In genomic region chr4:4446434-4446833, GRCh38 we compare ENCODE assay signal across 18 cellular contexts.
"Had no signal": no experiment of that assay in that cellular context is flagged by ENCODE, and none has a peak within 500 bp of the region (broad histone marks: within the 10 kb centered on the region; RNA-seq: fewer than 3 reads in every experiment).

No MANE protein-coding gene starts in this region.

- H3K27me3 ChIP-seq: gastroesophageal sphincter, hepatocyte, left lung, sigmoid colon, thyroid gland, vagina had no signal

- H3K4me1 ChIP-seq: gastroesophageal sphincter, left lung, parathyroid adenoma, sigmoid colon, thyroid gland had no signal

- H3K9me3 Mint-ChIP-seq: activated naive CD8-positive, alpha-beta T cell treated with anti-CD3 and anti-CD28 coated beads for 36 hours; endodermal cell; naive thymus-derived CD4-positive, alpha-beta T cell; stimulated activated memory B cell treated with anti-CD40 and anti-IgM and Interleukin-4, amounts not matched to agents 10 μg/mL and 1 μg/mL and 100 μg/mL, for 72 hours had no signal

- H3K36me3 ChIP-seq: thyroid gland, vagina, WERI-Rb-1 had no signal

- H3K9ac ChIP-seq: parathyroid adenoma had no signal

- H3K27ac ChIP-seq: gastroesophageal sphincter, hepatocyte, left lung, parathyroid adenoma, sigmoid colon, thyroid gland, vagina, WERI-Rb-1 had no signal

- ATAC-seq: gastroesophageal sphincter; left lung; mucosa of descending colon; naive thymus-derived CD4-positive, alpha-beta T cell; stimulated activated memory B cell treated with anti-CD40 and anti-IgM and Interleukin-4, amounts not matched to agents 10 μg/mL and 1 μg/mL and 100 μg/mL, for 72 hours had no signal

- H3K4me3 Mint-ChIP-seq: activated naive CD8-positive, alpha-beta T cell treated with anti-CD3 and anti-CD28 coated beads for 36 hours; endodermal cell; naive thymus-derived CD4-positive, alpha-beta T cell; stimulated activated memory B cell treated with anti-CD40 and anti-IgM and Interleukin-4, amounts not matched to agents 10 μg/mL and 1 μg/mL and 100 μg/mL, for 72 hours had no signal

- DNase-seq: activated CD4-positive, alpha-beta T cell treated with anti-CD3 and anti-CD28 coated beads for 4 hours; activated CD8-positive, alpha-beta memory T cell treated with anti-CD3 and anti-CD28 coated beads, Interleukin-2, amount 50 U/mL, for 48 hours; activated naive CD8-positive, alpha-beta T cell treated with anti-CD3 and anti-CD28 coated beads for 36 hours; anterior cingulate cortex; endodermal cell; left lung; mucosa of descending colon; naive thymus-derived CD4-positive, alpha-beta T cell; sigmoid colon; stimulated activated CD4-positive, alpha-beta T cell treated with anti-CD3 and anti-CD28 coated beads, Interleukin-12 subunit alpha, Interleukin-12 subunit beta, amount 100 ng/mL, for 4 hours; T-helper 1 cell; thyroid gland; WERI-Rb-1 had no signal

- H3K9me3 ChIP-seq: gastroesophageal sphincter, left lung, mucosa of descending colon, sigmoid colon, thyroid gland, vagina had no signal

- H3K27ac Mint-ChIP-seq: activated naive CD8-positive, alpha-beta T cell treated with anti-CD3 and anti-CD28 coated beads for 36 hours; endodermal cell; naive thymus-derived CD4-positive, alpha-beta T cell; stimulated activated memory B cell treated with anti-CD40 and anti-IgM and Interleukin-4, amounts not matched to agents 10 μg/mL and 1 μg/mL and 100 μg/mL, for 72 hours had no signal

- H3K4me3 ChIP-seq: gastroesophageal sphincter, hepatocyte, left lung, mucosa of descending colon, sigmoid colon, thyroid gland, vagina had no signal

- H3K27me3 Mint-ChIP-seq: activated naive CD8-positive, alpha-beta T cell treated with anti-CD3 and anti-CD28 coated beads for 36 hours; naive thymus-derived CD4-positive, alpha-beta T cell; stimulated activated memory B cell treated with anti-CD40 and anti-IgM and Interleukin-4, amounts not matched to agents 10 μg/mL and 1 μg/mL and 100 μg/mL, for 72 hours had no signal
